In the genomic region with DNA sequence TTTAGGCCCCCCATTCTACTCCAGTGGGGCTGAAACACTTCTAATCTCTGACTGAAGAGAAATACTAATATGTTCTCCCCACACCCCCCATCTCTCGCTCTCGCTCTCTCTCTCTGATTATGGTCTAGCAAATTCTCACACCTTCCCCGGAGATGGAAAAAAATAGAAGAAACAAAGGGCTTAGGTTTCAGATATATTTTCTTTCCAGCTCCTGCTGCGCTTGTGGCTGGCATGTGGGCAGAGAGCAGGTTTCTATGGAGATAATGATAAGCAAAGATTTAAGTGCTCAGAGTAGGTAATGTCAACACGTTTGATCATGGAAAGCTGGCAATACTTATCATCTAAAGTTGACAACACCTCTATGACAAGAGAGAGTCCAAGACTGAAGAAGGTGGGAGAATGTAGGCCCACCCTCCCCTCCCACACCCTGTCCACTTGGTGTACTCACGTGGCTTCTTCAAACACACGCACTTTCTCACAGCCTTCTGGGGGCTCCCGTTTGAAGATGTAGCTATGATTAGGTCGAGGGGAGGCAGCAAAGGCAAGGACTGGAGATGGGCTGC, we compare ENCODE assay signal across 11 cellular contexts. TPM values are rescaled to one million over a fixed set of nuclear protein-coding genes. Genes with fewer than 3 reads are reported as not detected.
DNase-seq lines count a peak whose midpoint lies in the region; ATAC-seq and TF ChIP-seq lines count a peak whose summit lies in the region.
"Had no signal": no experiment of that assay in that cellular context is flagged by ENCODE, and none has a peak within 500 bp of the region (broad histone marks: within the 10 kb centered on the region; RNA-seq: fewer than 3 reads in every experiment).

No MANE protein-coding gene starts in this region.

- DNase-seq in NCI-H2081 (lab: John Stamatoyannopoulos, UW) (peak; percentile 38 to 82), cerebellar cortex (ENCODE audit: low spot score) (peak; percentile 23), iPS-NIHi7 (ENCODE audit: extremely low spot score) (no peak), NCI-H187 treated with DMSO at 0.1 percent for 48 hours (lab: John Stamatoyannopoulos, UW) (no peak), WTC11 (ENCODE audit: low spot score) (no peak)
- peak; percentile 37 to 46 for DNase-seq in activated CD4-positive, alpha-beta T cell treated with anti-CD3 and anti-CD28 coated beads, Interleukin-2, amount 50 U/mL, for 4 hours
- peak; percentile 44 to 56 for DNase-seq in stimulated activated CD8-positive, alpha-beta memory T cell treated with anti-CD3 and anti-CD28 coated beads, Interleukin-15, amount 100 ng/mL, for 48 hours (ENCODE audit: low read depth in 2 of 2)
- DNase-seq: NCI-H774, small intestine, SW 1271 had no signal

- no peak for ATAC-seq in GM18870 (IDR thresholded peaks at IDR 0.05; ENCODE audit: unreplicated experiment)
- ATAC-seq in WTC11, result no peak

- H3K4me1 Mint-ChIP-seq in WTC11, result no peaks in the 10 kb centered on the region

- no peak overlapping the region for H3K4me3 Mint-ChIP-seq in WTC11

- no peak for TF ChIP-seq CTCF in WTC11 (IDR thresholded peaks at IDR 0.05)

- CTCF ChIA-PET in WTC11 (lab: Charles Lee), result interaction anchor here (1.0 kb wide), 2 partner anchors 145 to 148 kb away, joined by 3 read pairs; no protein-coding TSS in a partner anchor

- peaks cover 54% of the 10 kb centered on the region for H3K36me3 Mint-ChIP-seq in WTC11

- H3K9me3 Mint-ChIP-seq in WTC11, result no peaks in the 10 kb centered on the region

- H3K27ac Mint-ChIP-seq in WTC11, result no peak overlapping the region

- no peaks in the 10 kb centered on the region for H3K27me3 Mint-ChIP-seq in WTC11 (ENCODE audit: low read depth)

- POLR2A ChIA-PET in WTC11 (lab: Charles Lee), result no interaction called here

TF ChIP-seq in WTC11, 78 proteins besides CTCF, POLR2A, EP300 and RAD21:
- TF ChIP-seq RELA (CRISPR knock-in tag; IDR thresholded peaks at IDR 0.05; ENCODE audit: borderline replicate concordance) (no peak), TCF7 (CRISPR knock-in tag; IDR thresholded peaks at IDR 0.05; ENCODE audit: low read depth) (no peak), ZNF219 (CRISPR knock-in tag; IDR thresholded peaks at IDR 0.05; ENCODE audit: borderline replicate concordance) (no peak), ZNF232 (CRISPR knock-in tag; IDR thresholded peaks at IDR 0.05) (no peak), NFATC4 (CRISPR knock-in tag; IDR thresholded peaks at IDR 0.05) (no peak), NR3C1 (CRISPR knock-in tag; conservative IDR thresholded peaks at IDR 0.05; ENCODE audit: low read depth) (no peak), ZNF396 (CRISPR knock-in tag; IDR thresholded peaks at IDR 0.05; ENCODE audit: borderline replicate concordance) (no peak)
- TF ChIP-seq, protein P1, sequence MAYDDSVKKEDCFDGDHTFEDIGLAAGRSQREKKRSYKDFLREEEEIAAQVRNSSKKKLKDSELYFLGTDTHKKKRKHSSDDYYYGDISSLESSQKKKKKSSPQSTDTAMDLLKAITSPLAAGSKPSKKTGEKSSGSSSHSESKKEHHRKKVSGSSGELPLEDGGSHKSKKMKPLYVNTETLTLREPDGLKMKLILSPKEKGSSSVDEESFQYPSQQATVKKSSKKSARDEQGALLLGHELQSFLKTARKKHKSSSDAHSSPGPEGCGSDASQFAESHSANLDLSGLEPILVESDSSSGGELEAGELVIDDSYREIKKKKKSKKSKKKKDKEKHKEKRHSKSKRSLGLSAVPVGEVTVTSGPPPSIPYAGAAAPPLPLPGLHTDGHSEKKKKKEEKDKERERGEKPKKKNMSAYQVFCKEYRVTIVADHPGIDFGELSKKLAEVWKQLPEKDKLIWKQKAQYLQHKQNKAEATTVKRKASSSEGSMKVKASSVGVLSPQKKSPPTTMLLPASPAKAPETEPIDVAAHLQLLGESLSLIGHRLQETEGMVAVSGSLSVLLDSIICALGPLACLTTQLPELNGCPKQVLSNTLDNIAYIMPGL (CRISPR knock-in tag; IDR thresholded peaks at IDR 0.05), result no peak
- TF ChIP-seq, protein P2, sequence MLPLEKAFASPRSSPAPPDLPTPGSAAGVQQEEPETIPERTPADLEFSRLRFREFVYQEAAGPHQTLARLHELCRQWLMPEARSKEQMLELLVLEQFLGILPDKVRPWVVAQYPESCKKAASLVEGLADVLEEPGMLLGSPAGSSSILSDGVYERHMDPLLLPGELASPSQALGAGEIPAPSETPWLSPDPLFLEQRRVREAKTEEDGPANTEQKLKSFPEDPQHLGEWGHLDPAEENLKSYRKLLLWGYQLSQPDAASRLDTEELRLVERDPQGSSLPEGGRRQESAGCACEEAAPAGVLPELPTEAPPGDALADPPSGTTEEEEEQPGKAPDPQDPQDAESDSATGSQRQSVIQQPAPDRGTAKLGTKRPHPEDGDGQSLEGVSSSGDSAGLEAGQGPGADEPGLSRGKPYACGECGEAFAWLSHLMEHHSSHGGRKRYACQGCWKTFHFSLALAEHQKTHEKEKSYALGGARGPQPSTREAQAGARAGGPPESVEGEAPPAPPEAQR (CRISPR knock-in tag; IDR thresholded peaks at IDR 0.05), result no peak
- TF ChIP-seq, protein P3, sequence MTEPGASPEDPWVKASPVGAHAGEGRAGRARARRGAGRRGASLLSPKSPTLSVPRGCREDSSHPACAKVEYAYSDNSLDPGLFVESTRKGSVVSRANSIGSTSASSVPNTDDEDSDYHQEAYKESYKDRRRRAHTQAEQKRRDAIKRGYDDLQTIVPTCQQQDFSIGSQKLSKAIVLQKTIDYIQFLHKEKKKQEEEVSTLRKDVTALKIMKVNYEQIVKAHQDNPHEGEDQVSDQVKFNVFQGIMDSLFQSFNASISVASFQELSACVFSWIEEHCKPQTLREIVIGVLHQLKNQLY (CRISPR knock-in tag; IDR thresholded peaks at IDR 0.05), result no peak

RNA-seq across cellular contexts. Expression of a gene that starts 8.0 kb away (rescaled TPM):
- 43.7 to 55.9 TPM (median 45.0 TPM) in 3 replicates for total RNA-seq in WTC11 (2021)

RNA-seq across cellular contexts. Expression of a gene that starts 37.9 kb away (rescaled TPM):
- 19.2 to 32.4 TPM (median 22.4 TPM) in 3 replicates for total RNA-seq in WTC11 (2021)

RNA-seq across cellular contexts. Expression of a gene that starts 48.1 kb away (rescaled TPM):
- 26.2 to 30.4 TPM (median 29.7 TPM) in 3 replicates for total RNA-seq in WTC11 (2021)

Comparison
In these comparisons a context has a peak if more than half of its experiments do, and no peak if none do; other contexts are left out.
1. DNase-seq: peak in NCI-H2081 (2 of 2), activated CD4-positive, alpha-beta T cell treated with anti-CD3 and anti-CD28 coated beads, Interleukin-2, amount 50 U/mL, for 4 hours (2 of 2), cerebellar cortex (single experiment) and stimulated activated CD8-positive, alpha-beta memory T cell treated with anti-CD3 and anti-CD28 coated beads, Interleukin-15, amount 100 ng/mL, for 48 hours (2 of 2); none in iPS-NIHi7 (single experiment), NCI-H187 treated with DMSO at 0.1 percent for 48 hours (single experiment) and WTC11 (single experiment).